1 cellular context compared by ENCODE assay signal in genomic region chr7:139582671-139583155, GRCh38.
TF ChIP-seq lines count a peak whose summit lies in the region.

No MANE protein-coding gene starts in this region.

TF ChIP-seq in GM12878, 131 proteins besides CTCF, POLR2A, EP300 and RAD21:
- TF ChIP-seq ASH2L (IDR thresholded peaks at IDR 0.05; ENCODE audit: borderline replicate concordance, low read depth), result no peak
- TF ChIP-seq E4F1 (IDR thresholded peaks at IDR 0.05; ENCODE audit: borderline replicate concordance, partially characterized antibody), result no peak
- TF ChIP-seq CBX3 (IDR thresholded peaks at IDR 0.05; ENCODE audit: borderline replicate concordance, low read depth), result no peak
- no peak for TF ChIP-seq TCF7 (IDR thresholded peaks at IDR 0.05; ENCODE audit: borderline replicate concordance)
- TF ChIP-seq NR2C2 (IDR thresholded peaks at IDR 0.05; ENCODE audit: borderline replicate concordance, control insufficient read depth, insufficient read length, low read depth), result no peak
- no peak for TF ChIP-seq NFIC (IDR thresholded peaks at IDR 0.05; ENCODE audit: low read depth, low read length)
- no peak for TF ChIP-seq CEBPZ (IDR thresholded peaks at IDR 0.05; ENCODE audit: low read depth, low read length)
- no peak for TF ChIP-seq PKNOX1 (IDR thresholded peaks at IDR 0.05)
- no peak for TF ChIP-seq ESRRA (IDR thresholded peaks at IDR 0.05; ENCODE audit: low read length)
- no peak for TF ChIP-seq SIN3A (IDR thresholded peaks at IDR 0.05; ENCODE audit: low read depth, low read length)
- no peak for TF ChIP-seq CUX1 (IDR thresholded peaks at IDR 0.05; ENCODE audit: insufficient replicate concordance, low read depth, low read length)
- TF ChIP-seq ATF3 (IDR thresholded peaks at IDR 0.05; ENCODE audit: borderline replicate concordance, extremely low read depth, low read depth, low read length), result no peak
- TF ChIP-seq RFX5 (IDR thresholded peaks at IDR 0.05; ENCODE audit: low read depth, low read length), result no peak
